11 cellular contexts compared by ENCODE assay signal in the genomic region with DNA sequence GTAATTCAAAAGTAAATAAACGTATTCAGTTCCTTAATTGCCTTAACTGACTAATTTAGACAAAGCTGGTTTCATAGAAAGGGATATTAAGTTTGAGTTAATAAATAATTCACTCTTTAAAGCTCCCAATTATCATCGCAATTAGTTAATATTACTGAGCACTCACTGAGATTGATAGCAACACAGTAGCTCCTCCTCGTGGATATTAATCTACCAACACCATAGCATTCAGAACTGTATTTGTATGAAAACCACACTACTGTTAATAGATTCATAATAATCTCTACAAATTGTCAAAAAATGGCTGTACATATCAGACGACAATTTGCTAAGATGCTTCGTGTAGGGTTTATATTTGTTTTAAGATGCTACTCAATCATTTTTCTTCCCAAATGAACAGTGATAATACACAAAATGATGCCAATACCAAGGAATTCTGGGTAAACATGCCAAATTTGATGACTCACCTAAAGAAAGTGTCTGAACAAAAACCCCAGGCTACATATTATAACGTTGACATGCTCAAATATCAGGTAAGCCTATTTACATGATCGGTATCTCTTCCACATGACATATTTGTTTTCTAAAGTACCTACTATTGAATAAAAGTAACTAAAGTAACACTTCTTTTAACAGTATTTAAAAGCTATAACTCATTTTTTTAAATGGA. TPM values are rescaled to one million over a fixed set of nuclear protein-coding genes. Genes with fewer than 3 reads are reported as not detected.
A peak's percentile ranks its signal among the peaks of the same experiment; 100 is the strongest.
DNase-seq lines count a peak whose midpoint lies in the region; ATAC-seq and TF ChIP-seq lines count a peak whose summit lies in the region.
"Had no signal": no experiment of that assay in that cellular context is flagged by ENCODE, and none has a peak within 500 bp of the region (broad histone marks: within the 10 kb centered on the region; RNA-seq: fewer than 3 reads in every experiment).

No MANE protein-coding gene starts in this region.

- BruUV-seq in PC-9 (replicated peaks; lab: Mats Ljungman, UMichigan) = no TSS peak

- no peaks in the 10 kb centered on the region for H3K9me2 ChIP-seq in PC-9 (ENCODE audit: insufficient read depth)

- no peaks in the 10 kb centered on the region for H4K20me1 ChIP-seq in BLaER1 treated with 17β-estradiol and CSF1 and Interleukin-3, amounts not matched to agents 10 nM and 100 nM
- H4K20me1 ChIP-seq in PC-9 (ENCODE audit: insufficient read depth) = no peaks in the 10 kb centered on the region

- intact Hi-C loops in PC-9 (cut with micrococcal nuclease; ENCODE audit: unreplicated experiment) = no loop called here
- intact Hi-C loops in mucosa of descending colon (cut with DNase I, micrococcal nuclease) = no loop called here
- intact Hi-C loops in posterior vena cava (cut with DNase I) = no loop called here

- POLR2A ChIA-PET in PC-9 (lab: Charles Lee; ENCODE audit: unreplicated experiment) = no interaction called here

- no peaks in the 10 kb centered on the region for H3K27me3 ChIP-seq in BLaER1 treated with 17β-estradiol and CSF1 and Interleukin-3, amounts not matched to agents 10 nM and 100 nM
- H3K27me3 ChIP-seq in PC-9 (ENCODE audit: insufficient read depth, low read depth) = no peaks in the 10 kb centered on the region
- H3K27me3 ChIP-seq: stomach had no signal

- peak overlapping the region in 9 of 11 experiments; percentile 3 to 74 (median 59); a peak in 13 of 22 replicates for H3K9ac ChIP-seq in BLaER1 treated with 17β-estradiol and CSF1 and Interleukin-3, amounts not matched to agents 10 nM and 100 nM

- peak overlapping the region in 8 of 11 experiments; percentile 21 to 75 (median 50); a peak in 13 of 22 replicates for H3K4me2 ChIP-seq in BLaER1 treated with 17β-estradiol and CSF1 and Interleukin-3, amounts not matched to agents 10 nM and 100 nM
- no peak overlapping the region for H3K4me2 ChIP-seq in PC-9

- H2AFZ ChIP-seq in PC-9 = no peak overlapping the region

- H3K9me3 ChIP-seq in BLaER1 treated with 17β-estradiol and CSF1 and Interleukin-3, amounts not matched to agents 10 nM and 100 nM (replicated peaks in 1 of 11) = peaks cover 0 to 5% (median 0%) of the 10 kb centered on the region in 11 experiments; a peak in 2 of 22 replicates
- no peaks in the 10 kb centered on the region for H3K9me3 ChIP-seq in PC-9 (ENCODE audit: insufficient read depth, low read depth)
- no peaks in the 10 kb centered on the region for H3K9me3 ChIP-seq in mucosa of descending colon
- H3K9me3 ChIP-seq: stomach had no signal

- no peak for DNase-seq in PC-9
- DNase-seq in epithelial cell of prostate (ENCODE audit: low read depth, low spot score) = peak; percentile 26
- no peak for DNase-seq in effector CD4-positive, alpha-beta T cell
- DNase-seq in mucosa of descending colon = no peak
- DNase-seq in posterior vena cava (ENCODE audit: low spot score) = no peak
- no peak for DNase-seq in GDM1 (lab: John Stamatoyannopoulos, UW)
- DNase-seq: NCI-H526 treated with DMSO at 0.1 percent for 48 hours, stomach, T-helper 9 cell had no signal

- H3K4me1 ChIP-seq in BLaER1 treated with 17β-estradiol and CSF1 and Interleukin-3, amounts not matched to agents 10 nM and 100 nM = peaks cover 14 to 64% (median 39%) of the 10 kb centered on the region in 10 experiments
- H3K4me1 ChIP-seq in PC-9 (replicated peaks; ENCODE audit: insufficient read depth) = peaks cover 18% of the 10 kb centered on the region; the same call in 1 of the 2 replicates
- no peaks in the 10 kb centered on the region for H3K4me1 ChIP-seq in mucosa of descending colon (ENCODE audit: low read depth)

- ATAC-seq in GM21367 (IDR thresholded peaks at IDR 0.05; ENCODE audit: unreplicated experiment) (peak; percentile 44), mucosa of descending colon (no peak)

- H3K4me3 ChIP-seq in BLaER1 treated with 17β-estradiol and CSF1 and Interleukin-3, amounts not matched to agents 10 nM and 100 nM = no peak overlapping the region
- H3K4me3 ChIP-seq in PC-9 = no peak overlapping the region
- H3K4me3 ChIP-seq in mucosa of descending colon = no peak overlapping the region
- H3K4me3 ChIP-seq: stomach had no signal

- H3K79me2 ChIP-seq in PC-9 (ENCODE audit: low read depth) = no peaks in the 10 kb centered on the region

- no peaks in the 10 kb centered on the region for H3K36me3 ChIP-seq in BLaER1 treated with 17β-estradiol and CSF1 and Interleukin-3, amounts not matched to agents 10 nM and 100 nM
- H3K36me3 ChIP-seq in PC-9 (ENCODE audit: low read depth) = no peaks in the 10 kb centered on the region
- no peaks in the 10 kb centered on the region for H3K36me3 ChIP-seq in mucosa of descending colon (ENCODE audit: low read depth)
- H3K36me3 ChIP-seq: stomach had no signal

- H3K27ac ChIP-seq in BLaER1 treated with 17β-estradiol and CSF1 and Interleukin-3, amounts not matched to agents 10 nM and 100 nM = peak overlapping the region; percentile 53 to 91 (median 78); a peak in 21 of 22 replicates
- no peak overlapping the region for H3K27ac ChIP-seq in PC-9
- H3K27ac ChIP-seq in epithelial cell of prostate = peak overlapping the region; percentile 49
- H3K27ac ChIP-seq: stomach had no signal

- H3F3A ChIP-seq in PC-9 (ENCODE audit: insufficient read depth, low read depth) = no peaks in the 10 kb centered on the region

- TF ChIP-seq CTCF in PC-9 (conservative IDR thresholded peaks at IDR 0.05) (0 out of 2 replicates have a peak, but pooled peaks have one; percentile 30), mucosa of descending colon (IDR thresholded peaks at IDR 0.05) (no peak)

- CTCF ChIA-PET in PC-9 (lab: Charles Lee) = interaction anchor here (0.5 kb wide), 1 partner anchor 229 kb away, joined by 3 read pairs; no protein-coding TSS in a partner anchor

RNA-seq across cellular contexts. Expression of a gene that starts 18.8 kb away (rescaled TPM):
- not detected in 2 replicates for total RNA-seq in PC-9 (2021)
- total RNA-seq in mucosa of descending colon = 1 to 10 TPM in 1 of 3 donors, under 1 TPM in 1, not detected in 1; 0.65 to 1.9 TPM
- 1 to 10 TPM; 1.9 to 3.0 TPM for total RNA-seq in posterior vena cava
